In the genomic region with DNA sequence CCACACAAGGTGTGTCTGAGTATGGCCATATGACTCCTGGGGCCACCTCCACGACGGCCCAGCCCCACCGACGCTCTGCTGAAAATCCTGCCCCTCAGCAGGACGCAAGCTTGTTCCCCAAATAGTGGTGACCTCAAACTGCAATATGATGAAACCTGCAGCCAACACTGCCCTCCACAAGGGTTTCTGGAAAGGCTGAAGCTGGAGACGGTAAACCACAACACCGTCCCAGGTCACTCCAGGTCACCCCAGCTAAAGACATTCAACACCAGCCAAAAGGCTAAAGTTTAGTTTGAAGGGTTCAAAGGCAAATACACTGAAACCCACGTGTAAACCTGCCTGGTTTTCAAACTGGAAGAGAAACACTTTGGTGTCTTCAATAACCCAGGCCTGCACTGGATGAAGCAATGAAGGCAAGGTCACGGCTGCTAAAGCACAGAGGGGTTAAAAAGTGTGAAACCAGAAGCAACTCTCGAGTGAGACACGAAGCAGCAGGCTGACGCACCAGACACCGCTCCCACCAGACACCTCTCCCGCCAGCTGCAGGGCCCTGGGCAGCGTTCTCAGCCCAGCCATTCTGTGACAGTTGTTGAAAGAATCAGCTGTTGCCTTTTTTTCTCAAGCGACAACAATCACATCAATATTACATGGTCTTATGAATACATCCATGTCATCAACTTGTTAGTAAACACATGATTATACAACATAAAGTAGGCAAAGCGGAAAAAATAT, we compare ENCODE assay signal across 1 cellular context.
A peak's percentile ranks its signal among the peaks of the same experiment; 100 is the strongest.
TF ChIP-seq lines count a peak whose summit lies in the region.

No MANE protein-coding gene starts in this region.

TF ChIP-seq in K562, 482 proteins besides CTCF, POLR2A, EP300 and RAD21 (continued from another document and continues in another):
- TF ChIP-seq CHD7 (IDR thresholded peaks at IDR 0.05; ENCODE audit: low read depth, low read length) (no peak), ZNF3 (CRISPR knock-in tag; IDR thresholded peaks at IDR 0.05) (no peak), TAF9B (IDR thresholded peaks at IDR 0.05; ENCODE audit: partially characterized antibody) (no peak), POLR2H (tag; IDR thresholded peaks at IDR 0.05; ENCODE audit: low read depth) (no peak), SRSF1 (IDR thresholded peaks at IDR 0.05; ENCODE audit: low read depth, low read length) (no peak), EHMT2 (IDR thresholded peaks at IDR 0.05) (no peak), ZNF584 (CRISPR knock-in tag; IDR thresholded peaks at IDR 0.05; ENCODE audit: low read depth) (peak; percentile 98), C11orf30 (IDR thresholded peaks at IDR 0.05; ENCODE audit: low read depth) (no peak), ZC3H4 (CRISPR knock-in tag; IDR thresholded peaks at IDR 0.05; ENCODE audit: borderline replicate concordance) (no peak), EZH2 (IDR thresholded peaks at IDR 0.05; ENCODE audit: borderline replicate concordance, low read depth, low read length) (no peak), TAF7 (tag; IDR thresholded peaks at IDR 0.05) (no peak), MYC (IDR thresholded peaks at IDR 0.05; ENCODE audit: low read depth, low read length) (peak; percentile 83), MYC (CRISPR knock-in tag; IDR thresholded peaks at IDR 0.05; ENCODE audit: borderline replicate concordance, low read depth) (no peak), RBFOX2 (IDR thresholded peaks at IDR 0.05; ENCODE audit: low read depth, low read length) (no peak), GATA2 (CRISPR knock-in tag; IDR thresholded peaks at IDR 0.05) (no peak), ZNF764 (CRISPR knock-in tag; IDR thresholded peaks at IDR 0.05; ENCODE audit: low read depth) (no peak), NR2C1 (IDR thresholded peaks at IDR 0.05) (peak; percentile 75; the same call in 1 of the 2 replicates), NR2C1 (tag; IDR thresholded peaks at IDR 0.05) (peak; percentile 94), KDM4B (IDR thresholded peaks at IDR 0.05; ENCODE audit: borderline replicate concordance in 2 of 2, low read depth in 1 of 2) (no peak; a peak in 1 of 4 replicates), ZSCAN29 (IDR thresholded peaks at IDR 0.05) (no peak), SMAD3 (CRISPR knock-in tag; conservative IDR thresholded peaks at IDR 0.05) (peak; percentile 89), JUND (IDR thresholded peaks at IDR 0.05; ENCODE audit: borderline replicate concordance, low read depth, low read length) (peak; percentile 89), JUND (tag; IDR thresholded peaks at IDR 0.05; ENCODE audit: borderline replicate concordance, low read depth, low read length) (peak; percentile 39; the same call in 1 of the 3 replicates), L3MBTL2 (IDR thresholded peaks at IDR 0.05) (peak; percentile 95), TARDBP (IDR thresholded peaks at IDR 0.05) (peak; percentile 47; the same call in 1 of the 2 replicates), ZNF212 (CRISPR knock-in tag; IDR thresholded peaks at IDR 0.05) (no peak), ZNF592 (IDR thresholded peaks at IDR 0.05) (peak; percentile 71; the same call in 1 of the 2 replicates), ZNF766 (CRISPR knock-in tag; conservative IDR thresholded peaks at IDR 0.05) (peak; percentile 92), ZNF444 (CRISPR knock-in tag; IDR thresholded peaks at IDR 0.05) (no peak), ZBED1 (IDR thresholded peaks at IDR 0.05) (no peak), PRMT5 (CRISPR knock-in tag; IDR thresholded peaks at IDR 0.05) (no peak), PRPF4 (IDR thresholded peaks at IDR 0.05; ENCODE audit: insufficient read depth, low read depth, low read length, poor library complexity, severe bottlenecking) (no peak), DACH1 (IDR thresholded peaks at IDR 0.05; ENCODE audit: partially characterized antibody) (no peak), PHF20 (IDR thresholded peaks at IDR 0.05; ENCODE audit: partially characterized antibody) (no peak)
- TF ChIP-seq, protein P1, sequence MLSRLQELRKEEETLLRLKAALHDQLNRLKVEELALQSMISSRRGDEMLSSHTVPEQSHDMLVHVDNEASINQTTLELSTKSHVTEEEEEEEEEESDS (CRISPR knock-in tag; IDR thresholded peaks at IDR 0.05): no peak
- TF ChIP-seq, protein P2, sequence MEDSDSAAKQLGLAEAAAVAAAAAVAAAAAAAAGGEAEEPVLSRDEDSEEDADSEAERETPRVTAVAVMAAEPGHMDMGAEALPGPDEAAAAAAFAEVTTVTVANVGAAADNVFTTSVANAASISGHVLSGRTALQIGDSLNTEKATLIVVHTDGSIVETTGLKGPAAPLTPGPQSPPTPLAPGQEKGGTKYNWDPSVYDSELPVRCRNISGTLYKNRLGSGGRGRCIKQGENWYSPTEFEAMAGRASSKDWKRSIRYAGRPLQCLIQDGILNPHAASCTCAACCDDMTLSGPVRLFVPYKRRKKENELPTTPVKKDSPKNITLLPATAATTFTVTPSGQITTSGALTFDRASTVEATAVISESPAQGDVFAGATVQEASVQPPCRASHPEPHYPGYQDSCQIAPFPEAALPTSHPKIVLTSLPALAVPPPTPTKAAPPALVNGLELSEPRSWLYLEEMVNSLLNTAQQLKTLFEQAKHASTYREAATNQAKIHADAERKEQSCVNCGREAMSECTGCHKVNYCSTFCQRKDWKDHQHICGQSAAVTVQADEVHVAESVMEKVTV (CRISPR knock-in tag; IDR thresholded peaks at IDR 0.05): no peak
- TF ChIP-seq, protein P3, sequence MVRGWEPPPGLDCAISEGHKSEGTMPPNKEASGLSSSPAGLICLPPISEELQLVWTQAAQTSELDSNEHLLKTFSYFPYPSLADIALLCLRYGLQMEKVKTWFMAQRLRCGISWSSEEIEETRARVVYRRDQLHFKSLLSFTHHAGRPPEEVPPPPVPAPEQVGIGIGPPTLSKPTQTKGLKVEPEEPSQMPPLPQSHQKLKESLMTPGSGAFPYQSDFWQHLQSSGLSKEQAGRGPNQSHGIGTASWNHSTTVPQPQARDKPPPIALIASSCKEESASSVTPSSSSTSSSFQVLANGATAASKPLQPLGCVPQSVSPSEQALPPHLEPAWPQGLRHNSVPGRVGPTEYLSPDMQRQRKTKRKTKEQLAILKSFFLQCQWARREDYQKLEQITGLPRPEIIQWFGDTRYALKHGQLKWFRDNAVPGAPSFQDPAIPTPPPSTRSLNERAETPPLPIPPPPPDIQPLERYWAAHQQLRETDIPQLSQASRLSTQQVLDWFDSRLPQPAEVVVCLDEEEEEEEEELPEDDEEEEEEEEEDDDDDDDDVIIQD (CRISPR knock-in tag; IDR thresholded peaks at IDR 0.05): no peak
- TF ChIP-seq, protein P4, sequence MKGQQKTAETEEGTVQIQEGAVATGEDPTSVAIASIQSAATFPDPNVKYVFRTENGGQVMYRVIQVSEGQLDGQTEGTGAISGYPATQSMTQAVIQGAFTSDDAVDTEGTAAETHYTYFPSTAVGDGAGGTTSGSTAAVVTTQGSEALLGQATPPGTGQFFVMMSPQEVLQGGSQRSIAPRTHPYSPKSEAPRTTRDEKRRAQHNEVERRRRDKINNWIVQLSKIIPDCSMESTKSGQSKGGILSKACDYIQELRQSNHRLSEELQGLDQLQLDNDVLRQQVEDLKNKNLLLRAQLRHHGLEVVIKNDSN (CRISPR knock-in tag; IDR thresholded peaks at IDR 0.05): peak; percentile 31; the same call in 1 of the 2 replicates
